In the genomic region with DNA sequence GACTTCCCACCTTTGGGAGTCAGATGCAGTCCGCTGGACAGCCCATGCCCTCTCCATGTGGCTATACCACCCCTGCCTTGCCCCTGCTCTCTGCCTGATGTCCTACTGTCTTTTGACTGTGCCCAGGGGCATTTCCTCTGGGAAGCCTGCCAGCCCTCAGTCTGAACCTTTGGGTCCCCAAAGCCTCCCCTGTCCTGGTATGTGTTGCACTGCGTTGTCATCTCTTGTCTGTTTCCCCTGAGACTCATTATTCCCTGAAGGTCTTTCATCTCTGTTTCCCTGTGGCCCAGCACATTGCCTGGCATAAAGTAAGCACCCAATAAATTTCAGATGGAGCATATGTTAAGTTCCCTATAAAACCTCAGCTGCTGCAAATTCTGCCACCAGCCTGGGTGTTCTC, we compare ENCODE assay signal across 18 cellular contexts.
DNase-seq lines count a peak whose midpoint lies in the region; ATAC-seq and TF ChIP-seq lines count a peak whose summit lies in the region.
"Had no signal": no experiment of that assay in that cellular context is flagged by ENCODE, and none has a peak within 500 bp of the region (broad histone marks: within the 10 kb centered on the region; RNA-seq: fewer than 3 reads in every experiment).

No MANE protein-coding gene starts in this region.

- intact Hi-C loops in esophagus squamous epithelium (cut with DNase I) = no loop called here
- intact Hi-C loops in posterior vena cava (cut with DNase I) = no loop called here

- no peaks in the 10 kb centered on the region for H3K27me3 ChIP-seq in esophagus squamous epithelium

- no peaks in the 10 kb centered on the region for H3K36me3 ChIP-seq in esophagus squamous epithelium

- H3K9me3 Mint-ChIP-seq in stimulated activated naive CD8-positive, alpha-beta T cell treated with anti-CD3 and anti-CD28 coated beads, Interleukin-15, Interleukin-2, amounts not matched to agents 100 ng/mL and 50 ng/mL, for 24 hours = no peaks in the 10 kb centered on the region
- H3K9me3 Mint-ChIP-seq: CD8-positive, alpha-beta memory T cell had no signal

- no peaks in the 10 kb centered on the region for H3K36me3 Mint-ChIP-seq in stimulated activated naive CD8-positive, alpha-beta T cell treated with anti-CD3 and anti-CD28 coated beads, Interleukin-15, Interleukin-2, amounts not matched to agents 100 ng/mL and 50 ng/mL, for 24 hours (ENCODE audit: low read depth)
- H3K36me3 Mint-ChIP-seq: CD8-positive, alpha-beta memory T cell had no signal

- H3K27ac Mint-ChIP-seq in stimulated activated naive CD8-positive, alpha-beta T cell treated with anti-CD3 and anti-CD28 coated beads, Interleukin-15, Interleukin-2, amounts not matched to agents 100 ng/mL and 50 ng/mL, for 24 hours = peak overlapping the region; percentile 45
- H3K27ac Mint-ChIP-seq: B cell; CD8-positive, alpha-beta memory T cell had no signal

- peaks cover 11% of the 10 kb centered on the region for H3K27me3 Mint-ChIP-seq in stimulated activated naive CD8-positive, alpha-beta T cell treated with anti-CD3 and anti-CD28 coated beads, Interleukin-15, Interleukin-2, amounts not matched to agents 100 ng/mL and 50 ng/mL, for 24 hours

- H3K27ac ChIP-seq in VCaP (peak overlapping the region; percentile 83), esophagus squamous epithelium (peak overlapping the region in 3 of 4 donors; percentile 15 to 28 (median 23))

- no peak overlapping the region for H3K4me3 Mint-ChIP-seq in stimulated activated naive CD8-positive, alpha-beta T cell treated with anti-CD3 and anti-CD28 coated beads, Interleukin-15, Interleukin-2, amounts not matched to agents 100 ng/mL and 50 ng/mL, for 24 hours
- H3K4me3 Mint-ChIP-seq: B cell; CD8-positive, alpha-beta memory T cell had no signal

- TF ChIP-seq CTCF in VCaP (conservative IDR thresholded peaks at IDR 0.05) (no peak), esophagus squamous epithelium (IDR thresholded peaks at IDR 0.05) (no peak)

- ATAC-seq in stimulated activated naive CD8-positive, alpha-beta T cell treated with anti-CD3 and anti-CD28 coated beads, Interleukin-15, Interleukin-2, amounts not matched to agents 100 U/mL and 50 U/mL, for 24 hours = no peak
- ATAC-seq in GM18511 (IDR thresholded peaks at IDR 0.05; ENCODE audit: unreplicated experiment) (no peak), GM19324 (IDR thresholded peaks at IDR 0.05; ENCODE audit: low FRiP score, unreplicated experiment) (no peak)

- DNase-seq in stimulated activated naive CD8-positive, alpha-beta T cell treated with anti-CD3 and anti-CD28 coated beads, Interleukin-15, Interleukin-2, amounts not matched to agents 100 U/mL and 50 U/mL, for 24 hours = no peak
- DNase-seq in esophagus squamous epithelium (lab: John Stamatoyannopoulos, UW) (no peak), posterior vena cava (ENCODE audit: low spot score) (no peak), NCI-H2081 treated with DMSO at 0.1 percent for 48 hours (lab: John Stamatoyannopoulos, UW) (no peak)
- DNase-seq: ACHN; CD8-positive, alpha-beta memory T cell; H7; Karpas-422; MM.1S; NCI-H2029 treated with DMSO at 0.1 percent for 48 hours; NCI-H226; NCI-H526; NK-92 treated with Interleukin-12 subunit alpha and Interleukin-12 subunit beta, amount 100 ng/mL, for 24 hours had no signal

- no peaks in the 10 kb centered on the region for H3K9me3 ChIP-seq in esophagus squamous epithelium

- no peak overlapping the region for H3K4me3 ChIP-seq in esophagus squamous epithelium

- TF ChIP-seq POLR2A in esophagus squamous epithelium (IDR thresholded peaks at IDR 0.05) = no peak

- 59 to 88% methylated on average over 2 of the region's 2 CpGs for whole genome bisulfite sequencing in esophagus squamous epithelium, 2 donors

- H3K4me1 Mint-ChIP-seq in stimulated activated naive CD8-positive, alpha-beta T cell treated with anti-CD3 and anti-CD28 coated beads, Interleukin-15, Interleukin-2, amounts not matched to agents 100 ng/mL and 50 ng/mL, for 24 hours (ENCODE audit: low read depth) = no peaks in the 10 kb centered on the region
- H3K4me1 Mint-ChIP-seq: B cell; CD8-positive, alpha-beta memory T cell had no signal

- H3K4me1 ChIP-seq in esophagus squamous epithelium = peaks cover 0 to 65% (median 16%) of the 10 kb centered on the region in 3 donors
